Comparison of ENCODE assay signal across 1 cellular context in the genomic region with DNA sequence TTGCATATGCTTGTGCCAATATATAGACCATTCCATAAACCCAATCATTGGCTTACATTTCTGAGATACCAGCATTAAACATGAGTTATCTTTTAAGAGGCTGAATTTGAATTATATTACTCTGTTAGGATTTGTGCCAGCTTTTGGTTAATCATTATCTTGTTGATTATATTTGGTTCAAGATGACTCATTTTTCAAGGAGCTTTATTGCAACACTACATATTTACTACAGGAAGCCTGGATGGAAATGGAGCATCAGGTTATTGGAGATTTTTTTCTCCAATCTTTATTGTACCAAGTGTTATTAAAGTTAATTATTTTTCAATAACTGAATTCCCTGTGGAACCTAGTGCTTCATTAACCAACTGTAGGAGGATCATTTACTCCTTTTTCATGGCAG.
TF ChIP-seq lines count a peak whose summit lies in the region.

No MANE protein-coding gene starts in this region.

TF ChIP-seq in HepG2, 621 proteins besides CTCF, POLR2A, EP300 and RAD21 (continued from another document and continues in another):
- TF ChIP-seq ZNF468 (CRISPR knock-in tag; IDR thresholded peaks at IDR 0.05), result no peak
- TF ChIP-seq, protein P1, sequence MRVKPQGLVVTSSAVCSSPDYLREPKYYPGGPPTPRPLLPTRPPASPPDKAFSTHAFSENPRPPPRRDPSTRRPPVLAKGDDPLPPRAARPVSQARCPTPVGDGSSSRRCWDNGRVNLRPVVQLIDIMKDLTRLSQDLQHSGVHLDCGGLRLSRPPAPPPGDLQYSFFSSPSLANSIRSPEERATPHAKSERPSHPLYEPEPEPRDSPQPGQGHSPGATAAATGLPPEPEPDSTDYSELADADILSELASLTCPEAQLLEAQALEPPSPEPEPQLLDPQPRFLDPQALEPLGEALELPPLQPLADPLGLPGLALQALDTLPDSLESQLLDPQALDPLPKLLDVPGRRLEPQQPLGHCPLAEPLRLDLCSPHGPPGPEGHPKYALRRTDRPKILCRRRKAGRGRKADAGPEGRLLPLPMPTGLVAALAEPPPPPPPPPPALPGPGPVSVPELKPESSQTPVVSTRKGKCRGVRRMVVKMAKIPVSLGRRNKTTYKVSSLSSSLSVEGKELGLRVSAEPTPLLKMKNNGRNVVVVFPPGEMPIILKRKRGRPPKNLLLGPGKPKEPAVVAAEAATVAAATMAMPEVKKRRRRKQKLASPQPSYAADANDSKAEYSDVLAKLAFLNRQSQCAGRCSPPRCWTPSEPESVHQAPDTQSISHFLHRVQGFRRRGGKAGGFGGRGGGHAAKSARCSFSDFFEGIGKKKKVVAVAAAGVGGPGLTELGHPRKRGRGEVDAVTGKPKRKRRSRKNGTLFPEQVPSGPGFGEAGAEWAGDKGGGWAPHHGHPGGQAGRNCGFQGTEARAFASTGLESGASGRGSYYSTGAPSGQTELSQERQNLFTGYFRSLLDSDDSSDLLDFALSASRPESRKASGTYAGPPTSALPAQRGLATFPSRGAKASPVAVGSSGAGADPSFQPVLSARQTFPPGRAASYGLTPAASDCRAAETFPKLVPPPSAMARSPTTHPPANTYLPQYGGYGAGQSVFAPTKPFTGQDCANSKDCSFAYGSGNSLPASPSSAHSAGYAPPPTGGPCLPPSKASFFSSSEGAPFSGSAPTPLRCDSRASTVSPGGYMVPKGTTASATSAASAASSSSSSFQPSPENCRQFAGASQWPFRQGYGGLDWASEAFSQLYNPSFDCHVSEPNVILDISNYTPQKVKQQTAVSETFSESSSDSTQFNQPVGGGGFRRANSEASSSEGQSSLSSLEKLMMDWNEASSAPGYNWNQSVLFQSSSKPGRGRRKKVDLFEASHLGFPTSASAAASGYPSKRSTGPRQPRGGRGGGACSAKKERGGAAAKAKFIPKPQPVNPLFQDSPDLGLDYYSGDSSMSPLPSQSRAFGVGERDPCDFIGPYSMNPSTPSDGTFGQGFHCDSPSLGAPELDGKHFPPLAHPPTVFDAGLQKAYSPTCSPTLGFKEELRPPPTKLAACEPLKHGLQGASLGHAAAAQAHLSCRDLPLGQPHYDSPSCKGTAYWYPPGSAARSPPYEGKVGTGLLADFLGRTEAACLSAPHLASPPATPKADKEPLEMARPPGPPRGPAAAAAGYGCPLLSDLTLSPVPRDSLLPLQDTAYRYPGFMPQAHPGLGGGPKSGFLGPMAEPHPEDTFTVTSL (CRISPR knock-in tag; IDR thresholded peaks at IDR 0.05; ENCODE audit: borderline replicate concordance), result peak; percentile 88; the same call in 1 of the 2 replicates
- TF ChIP-seq, protein P2, sequence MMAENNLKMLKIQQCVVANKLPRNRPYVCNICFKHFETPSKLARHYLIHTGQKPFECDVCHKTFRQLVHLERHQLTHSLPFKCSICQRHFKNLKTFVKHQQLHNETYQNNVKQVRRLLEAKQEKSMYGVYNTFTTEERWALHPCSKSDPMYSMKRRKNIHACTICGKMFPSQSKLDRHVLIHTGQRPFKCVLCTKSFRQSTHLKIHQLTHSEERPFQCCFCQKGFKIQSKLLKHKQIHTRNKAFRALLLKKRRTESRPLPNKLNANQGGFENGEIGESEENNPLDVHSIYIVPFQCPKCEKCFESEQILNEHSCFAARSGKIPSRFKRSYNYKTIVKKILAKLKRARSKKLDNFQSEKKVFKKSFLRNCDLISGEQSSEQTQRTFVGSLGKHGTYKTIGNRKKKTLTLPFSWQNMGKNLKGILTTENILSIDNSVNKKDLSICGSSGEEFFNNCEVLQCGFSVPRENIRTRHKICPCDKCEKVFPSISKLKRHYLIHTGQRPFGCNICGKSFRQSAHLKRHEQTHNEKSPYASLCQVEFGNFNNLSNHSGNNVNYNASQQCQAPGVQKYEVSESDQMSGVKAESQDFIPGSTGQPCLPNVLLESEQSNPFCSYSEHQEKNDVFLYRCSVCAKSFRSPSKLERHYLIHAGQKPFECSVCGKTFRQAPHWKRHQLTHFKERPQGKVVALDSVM (CRISPR knock-in tag; IDR thresholded peaks at IDR 0.05), result peak; percentile 53; the same call in 1 of the 2 replicates
- TF ChIP-seq FLYWCH1 (CRISPR knock-in tag; IDR thresholded peaks at IDR 0.05), result no peak
- TF ChIP-seq SRSF4 (IDR thresholded peaks at IDR 0.05; ENCODE audit: low read depth, low read length, poor library complexity, severe bottlenecking), result no peak
- TF ChIP-seq PAXIP1 (CRISPR knock-in tag; conservative IDR thresholded peaks at IDR 0.05), result peak; percentile 90
- TF ChIP-seq, protein P3, sequence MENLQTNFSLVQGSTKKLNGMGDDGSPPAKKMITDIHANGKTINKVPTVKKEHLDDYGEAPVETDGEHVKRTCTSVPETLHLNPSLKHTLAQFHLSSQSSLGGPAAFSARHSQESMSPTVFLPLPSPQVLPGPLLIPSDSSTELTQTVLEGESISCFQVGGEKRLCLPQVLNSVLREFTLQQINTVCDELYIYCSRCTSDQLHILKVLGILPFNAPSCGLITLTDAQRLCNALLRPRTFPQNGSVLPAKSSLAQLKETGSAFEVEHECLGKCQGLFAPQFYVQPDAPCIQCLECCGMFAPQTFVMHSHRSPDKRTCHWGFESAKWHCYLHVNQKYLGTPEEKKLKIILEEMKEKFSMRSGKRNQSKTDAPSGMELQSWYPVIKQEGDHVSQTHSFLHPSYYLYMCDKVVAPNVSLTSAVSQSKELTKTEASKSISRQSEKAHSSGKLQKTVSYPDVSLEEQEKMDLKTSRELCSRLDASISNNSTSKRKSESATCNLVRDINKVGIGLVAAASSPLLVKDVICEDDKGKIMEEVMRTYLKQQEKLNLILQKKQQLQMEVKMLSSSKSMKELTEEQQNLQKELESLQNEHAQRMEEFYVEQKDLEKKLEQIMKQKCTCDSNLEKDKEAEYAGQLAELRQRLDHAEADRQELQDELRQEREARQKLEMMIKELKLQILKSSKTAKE (CRISPR knock-in tag; IDR thresholded peaks at IDR 0.05; ENCODE audit: borderline replicate concordance), result no peak
- peak; percentile 76 for TF ChIP-seq KAT8 (CRISPR knock-in tag; IDR thresholded peaks at IDR 0.05)
- TF ChIP-seq, protein P4, sequence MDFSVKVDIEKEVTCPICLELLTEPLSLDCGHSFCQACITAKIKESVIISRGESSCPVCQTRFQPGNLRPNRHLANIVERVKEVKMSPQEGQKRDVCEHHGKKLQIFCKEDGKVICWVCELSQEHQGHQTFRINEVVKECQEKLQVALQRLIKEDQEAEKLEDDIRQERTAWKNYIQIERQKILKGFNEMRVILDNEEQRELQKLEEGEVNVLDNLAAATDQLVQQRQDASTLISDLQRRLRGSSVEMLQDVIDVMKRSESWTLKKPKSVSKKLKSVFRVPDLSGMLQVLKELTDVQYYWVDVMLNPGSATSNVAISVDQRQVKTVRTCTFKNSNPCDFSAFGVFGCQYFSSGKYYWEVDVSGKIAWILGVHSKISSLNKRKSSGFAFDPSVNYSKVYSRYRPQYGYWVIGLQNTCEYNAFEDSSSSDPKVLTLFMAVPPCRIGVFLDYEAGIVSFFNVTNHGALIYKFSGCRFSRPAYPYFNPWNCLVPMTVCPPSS (IDR thresholded peaks at IDR 0.05), result no peak
- TF ChIP-seq ZNF878 (CRISPR knock-in tag; IDR thresholded peaks at IDR 0.05), result peak; percentile 38; the same call in 1 of the 2 replicates
- TF ChIP-seq MED1 (CRISPR knock-in tag; IDR thresholded peaks at IDR 0.05), result peak; percentile 98
- TF ChIP-seq TCF12 (IDR thresholded peaks at IDR 0.05), result no peak
- TF ChIP-seq TCF12 (CRISPR knock-in tag; IDR thresholded peaks at IDR 0.05), result peak; percentile 49; the same call in 1 of the 2 replicates
- no peak for TF ChIP-seq ZNF580 (CRISPR knock-in tag; IDR thresholded peaks at IDR 0.05; ENCODE audit: borderline replicate concordance, low read depth)
- TF ChIP-seq, protein P5, sequence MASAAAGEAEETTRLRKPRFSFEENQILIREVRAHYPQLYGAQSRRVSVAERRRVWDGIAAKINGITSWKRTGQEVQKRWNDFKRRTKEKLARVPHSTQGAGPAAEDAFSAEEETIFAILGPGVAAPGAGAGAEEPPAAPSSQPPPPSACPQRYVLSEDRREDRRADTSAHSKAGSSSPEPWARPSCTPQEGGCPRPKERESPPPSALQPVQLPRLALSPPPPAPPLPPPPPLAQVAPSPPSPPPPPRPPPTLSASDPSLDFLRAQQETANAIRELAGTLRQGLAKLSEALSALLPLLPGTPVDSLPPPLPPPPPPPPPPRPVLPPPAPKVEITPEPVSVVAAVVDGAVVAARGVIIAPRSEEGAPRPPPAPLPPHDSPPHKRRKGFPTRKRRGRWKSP (CRISPR knock-in tag; IDR thresholded peaks at IDR 0.05), result peak; percentile 45; the same call in 1 of the 2 replicates
- peak; percentile 92 for TF ChIP-seq SIX4 (CRISPR knock-in tag; IDR thresholded peaks at IDR 0.05)
- no peak for TF ChIP-seq ZNF883 (CRISPR knock-in tag; IDR thresholded peaks at IDR 0.05; ENCODE audit: not compliant biosample characterization)
- TF ChIP-seq MTA1 (CRISPR knock-in tag; IDR thresholded peaks at IDR 0.05; ENCODE audit: borderline replicate concordance), result no peak
- no peak for TF ChIP-seq ZBTB44 (CRISPR knock-in tag; IDR thresholded peaks at IDR 0.05)
- peak; percentile 79; the same call in 1 of the 2 replicates for TF ChIP-seq PPARG (CRISPR knock-in tag; conservative IDR thresholded peaks at IDR 0.05)
- no peak for TF ChIP-seq NFKB2 (CRISPR knock-in tag; IDR thresholded peaks at IDR 0.05; ENCODE audit: borderline replicate concordance)
- TF ChIP-seq, protein P6, sequence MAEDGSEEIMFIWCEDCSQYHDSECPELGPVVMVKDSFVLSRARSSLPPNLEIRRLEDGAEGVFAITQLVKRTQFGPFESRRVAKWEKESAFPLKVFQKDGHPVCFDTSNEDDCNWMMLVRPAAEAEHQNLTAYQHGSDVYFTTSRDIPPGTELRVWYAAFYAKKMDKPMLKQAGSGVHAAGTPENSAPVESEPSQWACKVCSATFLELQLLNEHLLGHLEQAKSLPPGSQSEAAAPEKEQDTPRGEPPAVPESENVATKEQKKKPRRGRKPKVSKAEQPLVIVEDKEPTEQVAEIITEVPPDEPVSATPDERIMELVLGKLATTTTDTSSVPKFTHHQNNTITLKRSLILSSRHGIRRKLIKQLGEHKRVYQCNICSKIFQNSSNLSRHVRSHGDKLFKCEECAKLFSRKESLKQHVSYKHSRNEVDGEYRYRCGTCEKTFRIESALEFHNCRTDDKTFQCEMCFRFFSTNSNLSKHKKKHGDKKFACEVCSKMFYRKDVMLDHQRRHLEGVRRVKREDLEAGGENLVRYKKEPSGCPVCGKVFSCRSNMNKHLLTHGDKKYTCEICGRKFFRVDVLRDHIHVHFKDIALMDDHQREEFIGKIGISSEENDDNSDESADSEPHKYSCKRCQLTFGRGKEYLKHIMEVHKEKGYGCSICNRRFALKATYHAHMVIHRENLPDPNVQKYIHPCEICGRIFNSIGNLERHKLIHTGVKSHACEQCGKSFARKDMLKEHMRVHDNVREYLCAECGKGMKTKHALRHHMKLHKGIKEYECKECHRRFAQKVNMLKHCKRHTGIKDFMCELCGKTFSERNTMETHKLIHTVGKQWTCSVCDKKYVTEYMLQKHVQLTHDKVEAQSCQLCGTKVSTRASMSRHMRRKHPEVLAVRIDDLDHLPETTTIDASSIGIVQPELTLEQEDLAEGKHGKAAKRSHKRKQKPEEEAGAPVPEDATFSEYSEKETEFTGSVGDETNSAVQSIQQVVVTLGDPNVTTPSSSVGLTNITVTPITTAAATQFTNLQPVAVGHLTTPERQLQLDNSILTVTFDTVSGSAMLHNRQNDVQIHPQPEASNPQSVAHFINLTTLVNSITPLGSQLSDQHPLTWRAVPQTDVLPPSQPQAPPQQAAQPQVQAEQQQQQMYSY (CRISPR knock-in tag; IDR thresholded peaks at IDR 0.05), result no peak
